ENCODE assay signal across 13 cellular contexts in genomic region chr17:75815399-75815798, GRCh38. TPM values are rescaled to one million over a fixed set of nuclear protein-coding genes. Genes with fewer than 3 reads are reported as not detected.
DNase-seq lines count a peak whose midpoint lies in the region; TF ChIP-seq lines count a peak whose summit lies in the region.
"Had no signal": no experiment of that assay in that cellular context is flagged by ENCODE, and none has a peak within 500 bp of the region (broad histone marks: within the 10 kb centered on the region; RNA-seq: fewer than 3 reads in every experiment).

No MANE protein-coding gene starts in this region.

- no peak overlapping the region for H3K4me3 ChIP-seq in GM23248
- no peak overlapping the region for H3K4me3 ChIP-seq in NT2/D1 (ENCODE audit: insufficient read length, low read depth)
- no peak overlapping the region for H3K4me3 ChIP-seq in skeletal muscle satellite cell (ENCODE audit: low read length)
- H3K4me3 ChIP-seq in HAP-1: no peak overlapping the region
- H3K4me3 ChIP-seq: BLaER1 had no signal

- no peaks in the 10 kb centered on the region for H3K9me3 Mint-ChIP-seq in chondrocyte (ENCODE audit: low read depth)

- in situ Hi-C loops in GM23248 (cut with MboI) (no loop called here), HAP-1 (cut with MboI; ENCODE audit: low sequenced_read_pairs) (no loop called here)

- no peak overlapping the region for H2AFZ ChIP-seq in GM23248

- no peak for TF ChIP-seq CTCF in chondrocyte (IDR thresholded peaks at IDR 0.05)

- H3K27me3 ChIP-seq in GM23248 (replicated peaks; ENCODE audit: insufficient read depth) (no peaks in the 10 kb centered on the region), NT2/D1 (ENCODE audit: insufficient read depth, insufficient read length) (no peaks in the 10 kb centered on the region), skeletal muscle satellite cell (ENCODE audit: control insufficient read depth, insufficient read depth, low read length) (no peaks in the 10 kb centered on the region), HAP-1 (ENCODE audit: low read depth) (no peaks in the 10 kb centered on the region)
- H3K27me3 ChIP-seq: BLaER1 had no signal

- DNase-seq in GM23248 (no peak), NT2/D1 (ENCODE audit: low read depth, low spot score) (no peak), chondrocyte (ENCODE audit: low spot score) (no peak), HAP-1 (ENCODE audit: low spot score in 2 of 2) (no peak), HCEC 1CT (no peak)
- DNase-seq in activated effector memory CD4-positive, alpha-beta T cell treated with Interleukin-2 at 50 U/mL for 16 hours: no peak
- DNase-seq: GF-D8; NCI-H1092; NCI-H1694; NCI-H69; NK-92 treated with Interleukin-12 subunit alpha and Interleukin-12 subunit beta, amount 100 ng/mL, for 24 hours had no signal

- H3K4me1 Mint-ChIP-seq in chondrocyte (ENCODE audit: low read depth): peaks cover 9% of the 10 kb centered on the region

- no peaks in the 10 kb centered on the region for H3K9me2 ChIP-seq in GM23248 (ENCODE audit: insufficient read depth)

- peak overlapping the region; percentile 54; the same call in 1 of the 2 replicates for H3K9ac ChIP-seq in GM23248
- H3K9ac ChIP-seq in NT2/D1 (ENCODE audit: insufficient read length, low read depth): peak overlapping the region; percentile 9
- peak overlapping the region; percentile 22 for H3K9ac ChIP-seq in skeletal muscle satellite cell (ENCODE audit: low read depth, low read length)
- H3K9ac ChIP-seq: BLaER1 had no signal

- H3F3A ChIP-seq in GM23248 (ENCODE audit: insufficient read depth): no peaks in the 10 kb centered on the region; the same call in 1 of the 2 replicates

- H3K4me3 Mint-ChIP-seq in chondrocyte (ENCODE audit: unreplicated experiment): no peak overlapping the region

- 89% methylated on average over 3 of the region's 3 CpGs for WGBS in GM23248 (ENCODE audit: low coverage in 1 of 2, low lambda C conversion rate in 2 of 2, missing lambda C conversion rate in 2 of 2), 2 experiments

- no peaks in the 10 kb centered on the region for H3K27me3 Mint-ChIP-seq in chondrocyte (ENCODE audit: low read depth)

- H4K20me1 ChIP-seq in GM23248 (ENCODE audit: insufficient read depth): no peaks in the 10 kb centered on the region

- 0 out of 2 replicates have a peak overlapping the region, but pooled peaks have one; percentile 8 for H3K27ac ChIP-seq in GM23248
- H3K27ac ChIP-seq: BLaER1 had no signal

- H3K36me3 ChIP-seq in GM23248 (ENCODE audit: low read depth): peaks cover 6% of the 10 kb centered on the region; the same call in 1 of the 2 replicates
- peaks cover 89% of the 10 kb centered on the region for H3K36me3 ChIP-seq in NT2/D1 (ENCODE audit: insufficient read depth, insufficient read length, low read length)
- peaks cover 56% of the 10 kb centered on the region for H3K36me3 ChIP-seq in skeletal muscle satellite cell (ENCODE audit: insufficient read depth, low read length)
- peaks cover 82% of the 10 kb centered on the region for H3K36me3 ChIP-seq in HAP-1 (replicated peaks)

- peak overlapping the region; percentile 70 for H3K27ac Mint-ChIP-seq in chondrocyte (ENCODE audit: unreplicated experiment)

- H3K79me2 ChIP-seq in GM23248 (ENCODE audit: insufficient read depth): peaks cover 7% of the 10 kb centered on the region; the same call in 1 of the 2 replicates

- H3K4me2 ChIP-seq in GM23248 (ENCODE audit: unreplicated experiment) (peak overlapping the region; percentile 7), skeletal muscle satellite cell (ENCODE audit: low read length) (no peak overlapping the region)
- H3K4me2 ChIP-seq: BLaER1 had no signal

- H3K9me3 ChIP-seq in GM23248 (ENCODE audit: low read depth): no peaks in the 10 kb centered on the region
- no peaks in the 10 kb centered on the region for H3K9me3 ChIP-seq in NT2/D1 (ENCODE audit: insufficient read depth, low read length)
- H3K9me3 ChIP-seq in skeletal muscle satellite cell (replicated peaks; ENCODE audit: low read length): no peaks in the 10 kb centered on the region
- no peaks in the 10 kb centered on the region for H3K9me3 ChIP-seq in HAP-1
- H3K9me3 ChIP-seq: BLaER1 had no signal

- H3K4me1 ChIP-seq in GM23248 (ENCODE audit: insufficient read depth) (peaks cover 7% of the 10 kb centered on the region; the same call in 1 of the 2 replicates), NT2/D1 (ENCODE audit: insufficient read depth, insufficient read length) (peaks cover 9% of the 10 kb centered on the region), skeletal muscle satellite cell (ENCODE audit: control insufficient read depth, insufficient read depth, low read length) (peaks cover 10% of the 10 kb centered on the region), HAP-1 (no peaks in the 10 kb centered on the region)
- H3K4me1 ChIP-seq: BLaER1 had no signal

- peaks cover 17% of the 10 kb centered on the region for H3K36me3 Mint-ChIP-seq in chondrocyte (ENCODE audit: low read depth)

RNA-seq across cellular contexts. Expression of gene UNC13D, which starts 28.8 kb away (rescaled TPM):
- under 0.01 and 0.65 TPM in 2 replicates for total RNA-seq in GM23248 (2014; rRNA removed; shearing (Covaris generic))
- 0.06 TPM in 1 of 2 replicates, not detected in the other for polyA plus RNA-seq in GM23248 (2016; fragmentation: Nextera tagmentation; extraction: Ambion mirVana)
- total RNA-seq in chondrocyte: 1.1 to 3.1 TPM (median 1.5 TPM) in 3 replicates
- total RNA-seq in skeletal muscle satellite cell (2012; rRNA removed): under 0.01 and 1.0 TPM in 2 replicates

RNA-seq across cellular contexts. Expression of gene UNK, which starts 30.8 kb away (rescaled TPM):
- total RNA-seq in GM23248 (2014; rRNA removed; shearing (Covaris generic)): 11.5 and 20.2 TPM in 2 replicates
- polyA plus RNA-seq in GM23248 (2016; fragmentation: Nextera tagmentation; extraction: Ambion mirVana): 12.4 and 13.3 TPM in 2 replicates
- total RNA-seq in chondrocyte: 20.9 to 35.8 TPM (median 21.0 TPM) in 3 replicates
- 10.9 and 12.9 TPM in 2 replicates for total RNA-seq in skeletal muscle satellite cell (2012; rRNA removed)

RNA-seq across cellular contexts. Expression of gene WBP2, which starts 39.7 kb away (rescaled TPM):
- total RNA-seq in GM23248 (2014; rRNA removed; shearing (Covaris generic)): 17.4 and 22.9 TPM in 2 replicates
- 59.4 and 64.8 TPM in 2 replicates for polyA plus RNA-seq in GM23248 (2016; fragmentation: Nextera tagmentation; extraction: Ambion mirVana)
- 45.0 to 62.5 TPM (median 56.5 TPM) in 3 replicates for total RNA-seq in chondrocyte
- total RNA-seq in skeletal muscle satellite cell (2012; rRNA removed): 15.1 and 18.5 TPM in 2 replicates

RNA-seq across cellular contexts. Expression of gene GALK1, which starts 50.4 kb away (rescaled TPM):
- 16.6 and 40.6 TPM in 2 replicates for total RNA-seq in GM23248 (2014; rRNA removed; shearing (Covaris generic))
- polyA plus RNA-seq in GM23248 (2016; fragmentation: Nextera tagmentation; extraction: Ambion mirVana): 46.5 and 47.3 TPM in 2 replicates
- 27.8 to 34.7 TPM (median 30.0 TPM) in 3 replicates for total RNA-seq in chondrocyte
- total RNA-seq in skeletal muscle satellite cell (2012; rRNA removed): 41.8 and 53.3 TPM in 2 replicates
